Comparison of ENCODE assay signal across 9 cellular contexts in genomic region chr17:38881600-38882191, GRCh38.
DNase-seq lines count a peak whose midpoint lies in the region; ATAC-seq and TF ChIP-seq lines count a peak whose summit lies in the region.
"Had no signal": no experiment of that assay in that cellular context is flagged by ENCODE, and none has a peak within 500 bp of the region (broad histone marks: within the 10 kb centered on the region; RNA-seq: fewer than 3 reads in every experiment).

No MANE protein-coding gene starts in this region.

- H3K27ac Mint-ChIP-seq in T-helper 2 cell treated with Interferon-gamma antibody and Interleukin-4, amounts not matched to agents 5 μg/mL and 100 μg/mL, for 36 hours, result peak overlapping the region; percentile 75
- H3K27ac Mint-ChIP-seq in nephron progenitor cell, result peak overlapping the region; percentile 83

- H3K27me3 Mint-ChIP-seq in T-helper 2 cell treated with Interferon-gamma antibody and Interleukin-4, amounts not matched to agents 5 μg/mL and 100 μg/mL, for 36 hours (ENCODE audit: low read depth), result no peaks in the 10 kb centered on the region
- H3K27me3 Mint-ChIP-seq in nephron progenitor cell (ENCODE audit: low read depth, poor library complexity), result no peaks in the 10 kb centered on the region

- TF ChIP-seq CTCF in HL-60 (IDR thresholded peaks at IDR 0.05; ENCODE audit: insufficient read depth, low read length), result no peak
- no peak for TF ChIP-seq CTCF in nephron progenitor cell (IDR thresholded peaks at IDR 0.05)

- DNase-seq in HL-60 (ENCODE audit: low read depth in 1 of 2, low spot score in 1 of 2), result peak in 1 of 2 experiments; percentile 80
- no peak for DNase-seq in T-helper 2 cell treated with Interferon-gamma antibody and Interleukin-4, amounts not matched to agents 5 μg/mL and 100 μg/mL, for 36 hours (ENCODE audit: low spot score)
- peak; percentile 79 for DNase-seq in epidermal melanocyte (ENCODE audit: insufficient read length, low spot score)
- DNase-seq in nephron progenitor cell, result no peak
- DNase-seq in RKO (ENCODE audit: low spot score), result no peak
- DNase-seq in NCI-H2171 treated with DMSO at 0.1 percent for 48 hours (lab: John Stamatoyannopoulos, UW), result no peak

- peaks cover 72% of the 10 kb centered on the region for H3K4me1 Mint-ChIP-seq in T-helper 2 cell treated with Interferon-gamma antibody and Interleukin-4, amounts not matched to agents 5 μg/mL and 100 μg/mL, for 36 hours (ENCODE audit: low read depth)
- H3K4me1 Mint-ChIP-seq in nephron progenitor cell, result peaks cover 89% of the 10 kb centered on the region

- H3K9me3 Mint-ChIP-seq in T-helper 2 cell treated with Interferon-gamma antibody and Interleukin-4, amounts not matched to agents 5 μg/mL and 100 μg/mL, for 36 hours, result no peaks in the 10 kb centered on the region
- no peaks in the 10 kb centered on the region for H3K9me3 Mint-ChIP-seq in nephron progenitor cell

- H3K27me3 ChIP-seq in HL-60 (ENCODE audit: insufficient read depth, poor library complexity, severe bottlenecking), result no peaks in the 10 kb centered on the region

- peak overlapping the region; percentile 58 for H3K4me3 Mint-ChIP-seq in T-helper 2 cell treated with Interferon-gamma antibody and Interleukin-4, amounts not matched to agents 5 μg/mL and 100 μg/mL, for 36 hours
- H3K4me3 Mint-ChIP-seq in nephron progenitor cell, result peak overlapping the region; percentile 65

- H3K27ac ChIP-seq in HL-60 (replicated peaks), result peak overlapping the region; percentile 34

- ATAC-seq in GM21723 (IDR thresholded peaks at IDR 0.05; ENCODE audit: unreplicated experiment) (no peak), HG03159 (IDR thresholded peaks at IDR 0.05; ENCODE audit: unreplicated experiment) (no peak)
- ATAC-seq: Panc1 had no signal

- H3K36me3 Mint-ChIP-seq in T-helper 2 cell treated with Interferon-gamma antibody and Interleukin-4, amounts not matched to agents 5 μg/mL and 100 μg/mL, for 36 hours (ENCODE audit: low read depth), result peaks cover 62% of the 10 kb centered on the region
- peaks cover 28% of the 10 kb centered on the region for H3K36me3 Mint-ChIP-seq in nephron progenitor cell (ENCODE audit: low read depth)

- no peak overlapping the region for H3K4me3 ChIP-seq in HL-60 (replicated peaks; ENCODE audit: insufficient read depth, low read length)
